Comparison of ENCODE assay signal across 18 cellular contexts in genomic region chr15:99320374-99321215, GRCh38.
DNase-seq lines count a peak whose midpoint lies in the region; ATAC-seq and TF ChIP-seq lines count a peak whose summit lies in the region.
"Had no signal": no experiment of that assay in that cellular context is flagged by ENCODE, and none has a peak within 500 bp of the region (broad histone marks: within the 10 kb centered on the region; RNA-seq: fewer than 3 reads in every experiment).

No MANE protein-coding gene starts in this region.

- peaks cover 39% of the 10 kb centered on the region for H3K4me1 Mint-ChIP-seq in MCF 10A (ENCODE audit: insufficient read depth, unreplicated experiment)

- BruUV-seq in MCF 10A (replicated peaks; lab: Mats Ljungman, UMichigan) (no TSS peak), mammary epithelial cell (replicated peaks; lab: Mats Ljungman, UMichigan) (no TSS peak)

- DNase-seq in MCF 10A (ENCODE audit: unreplicated experiment) (peak; percentile 44), breast epithelium (ENCODE audit: low spot score in 2 of 2) (no peak), mammary epithelial cell (peak; percentile 50), left lobe of liver (ENCODE audit: low spot score) (no peak), kidney tubule cell (ENCODE audit: low spot score) (no peak)
- DNase-seq in activated CD4-positive, CD25-positive, alpha-beta regulatory T cell treated with anti-CD3 and anti-CD28 coated beads, Interleukin-2, amount 50 U/mL, for 72 hours: no peak
- DNase-seq: Caco-2, DMS79, GOT3, Kasumi-1, NCI-H1436, NCI-H2081 treated with DMSO at 0.1 percent for 48 hours, NCI-H226, NCI-H526, SHP77 treated with DMSO at 0.1 percent for 48 hours had no signal

- peak overlapping the region; percentile 59 for H3K4me2 ChIP-seq in mammary epithelial cell (ENCODE audit: insufficient read depth, low read depth, low read length)

- H3K9me3 Mint-ChIP-seq in MCF 10A (ENCODE audit: unreplicated experiment): peaks cover 4% of the 10 kb centered on the region

- peak overlapping the region; percentile 70 for H2AFZ ChIP-seq in mammary epithelial cell (ENCODE audit: low read depth, low read length)

- H3K4me1 ChIP-seq in breast epithelium (no peaks in the 10 kb centered on the region), mammary epithelial cell (ENCODE audit: insufficient read depth, low read length) (peaks cover 56% of the 10 kb centered on the region)

- H3K27me3 ChIP-seq in breast epithelium (no peaks in the 10 kb centered on the region), mammary epithelial cell (ENCODE audit: insufficient read depth, low read length) (no peaks in the 10 kb centered on the region)

- no peaks in the 10 kb centered on the region for H4K20me1 ChIP-seq in mammary epithelial cell (ENCODE audit: insufficient read depth, low read length)

- intact Hi-C loops in MCF 10A (cut with micrococcal nuclease) (no loop called here), breast epithelium (cut with DNase I; ENCODE audit: low total_unique reads) (no loop called here), mammary epithelial cell (cut with micrococcal nuclease) (loop anchor here (5.0 kb wide), 1 partner anchor 33 kb away; no protein-coding TSS in a partner anchor)

- 0% methylated on average over 1 of the region's 1 CpG for WGBS in mammary epithelial cell (ENCODE audit: low coverage, missing lambda C conversion rate)

- H3K9ac ChIP-seq in mammary epithelial cell (ENCODE audit: insufficient read depth, low read length): peak overlapping the region; percentile 81

- CTCF ChIA-PET in MCF 10A (lab: Yijun Ruan, JAX): interaction anchor here (1.2 kb wide), 1 partner anchor 436 kb away, joined by 3 read pairs; no protein-coding TSS in a partner anchor
- CTCF ChIA-PET in mammary epithelial cell (lab: Charles Lee; ENCODE audit: low non-redundant PET): no interaction called here

- no peak for TF ChIP-seq CTCF in MCF 10A (IDR thresholded peaks at IDR 0.05; ENCODE audit: unreplicated experiment)
- no peak for TF ChIP-seq CTCF in breast epithelium (IDR thresholded peaks at IDR 0.05)
- TF ChIP-seq CTCF in mammary epithelial cell (conservative IDR thresholded peaks at IDR 0.05 in 1 of 2, IDR thresholded peaks at IDR 0.05 in 1 of 2; ENCODE audit: extremely low read depth in 1 of 2, insufficient read depth in 1 of 2, low read depth in 1 of 2, low read length in 2 of 2): no peak

- no peaks in the 10 kb centered on the region for H3K36me3 Mint-ChIP-seq in MCF 10A (ENCODE audit: insufficient read depth, unreplicated experiment)

- peaks cover 2% of the 10 kb centered on the region for H3K79me2 ChIP-seq in mammary epithelial cell (ENCODE audit: insufficient read depth, low read length)

- ATAC-seq in left lobe of liver (peak; percentile 63), HG03095 (IDR thresholded peaks at IDR 0.05; ENCODE audit: unreplicated experiment) (no peak), HG03378 (IDR thresholded peaks at IDR 0.05; ENCODE audit: unreplicated experiment) (no peak)
- ATAC-seq: Panc1 had no signal

- POLR2A ChIA-PET in MCF 10A (lab: Yijun Ruan, JAX): interaction anchor here (0.6 to 3.0 kb wide), 10 partner anchors 9 to 384 kb away, joined by 3 to 13 read pairs (median 3); no protein-coding TSS in a partner anchor

- H3K4me3 ChIP-seq in breast epithelium (no peak overlapping the region), mammary epithelial cell (replicated peaks in 1 of 3; ENCODE audit: insufficient read depth in 1 of 3, low read depth in 2 of 3, low read length in 3 of 3) (no peak overlapping the region)

- no peak for TF ChIP-seq POLR2A in breast epithelium (IDR thresholded peaks at IDR 0.05)

- H3K4me3 Mint-ChIP-seq in MCF 10A (ENCODE audit: unreplicated experiment): no peak overlapping the region

- dilution Hi-C loops in mammary epithelial cell (cut with HindIII; ENCODE audit: low sequenced_read_pairs): no loop called here

- H3K27ac ChIP-seq in breast epithelium (no peak overlapping the region), mammary epithelial cell (ENCODE audit: insufficient read depth, low read depth, low read length) (peak overlapping the region; percentile 99)

- H3K36me3 ChIP-seq in breast epithelium (no peaks in the 10 kb centered on the region), mammary epithelial cell (ENCODE audit: insufficient read depth, low read length) (no peaks in the 10 kb centered on the region)

- H3K27me3 Mint-ChIP-seq in MCF 10A (ENCODE audit: insufficient read depth, unreplicated experiment): no peaks in the 10 kb centered on the region

- peak overlapping the region; percentile 84 for H3K27ac Mint-ChIP-seq in MCF 10A (ENCODE audit: low read depth, unreplicated experiment)

- in situ Hi-C loops in mammary epithelial cell (cut with MboI; ENCODE audit: low sequenced_read_pairs in 2 of 2): no loop called here

- H3K9me3 ChIP-seq in breast epithelium (no peaks in the 10 kb centered on the region), mammary epithelial cell (replicated peaks; ENCODE audit: insufficient read depth, low read length) (no peaks in the 10 kb centered on the region)
- H3K9me3 ChIP-seq: Caco-2 had no signal

Comparison
In these comparisons a context has a peak if more than half of its experiments do, and no peak if none do; other contexts are left out.
1. DNase-seq: peak in MCF 10A (single experiment) and mammary epithelial cell (single experiment); none in breast epithelium (0 of 2), left lobe of liver (single experiment), kidney tubule cell (single experiment) and activated CD4-positive, CD25-positive, alpha-beta regulatory T cell treated with anti-CD3 and anti-CD28 coated beads, Interleukin-2, amount 50 U/mL, for 72 hours (single experiment).